ENCODE assay signal across 8 cellular contexts in genomic region chr10:43408331-43408709, GRCh38. TPM values are rescaled to one million over a fixed set of nuclear protein-coding genes. Genes with fewer than 3 reads are reported as not detected.
DNase-seq lines count a peak whose midpoint lies in the region; ATAC-seq and TF ChIP-seq lines count a peak whose summit lies in the region.

No MANE protein-coding gene starts in this region.

- ATAC-seq in GM18907 (IDR thresholded peaks at IDR 0.05; ENCODE audit: unreplicated experiment) (peak; percentile 1), HG03520 (IDR thresholded peaks at IDR 0.05; ENCODE audit: unreplicated experiment) (no peak)

- H3K4me2 ChIP-seq in neural progenitor cell, result peak overlapping the region; percentile 87

- H3K27me3 ChIP-seq in duodenal mucosa (ENCODE audit: control insufficient read depth in 1 of 2, insufficient read depth in 2 of 2, low read length in 2 of 2) (no peaks in the 10 kb centered on the region), neural progenitor cell (no peaks in the 10 kb centered on the region)

- peaks cover 52% of the 10 kb centered on the region for H4K20me1 ChIP-seq in neural progenitor cell (ENCODE audit: low read depth)

- H3K4me1 ChIP-seq in duodenal mucosa (ENCODE audit: control insufficient read depth in 1 of 2, insufficient read depth in 2 of 2, low read length in 2 of 2) (peaks cover 13 to 32% of the 10 kb centered on the region in 2 donors), neural progenitor cell (peaks cover 10% of the 10 kb centered on the region)

- H3K9me3 Mint-ChIP-seq in neural progenitor cell, result peaks cover 6% of the 10 kb centered on the region

- no peak overlapping the region for H2AFZ ChIP-seq in neural progenitor cell (replicated peaks)

- TF ChIP-seq CTCF in neural progenitor cell (IDR thresholded peaks at IDR 0.05), result no peak

- H3K27ac Mint-ChIP-seq in neural progenitor cell, result peak overlapping the region; percentile 96

- H3K36me3 Mint-ChIP-seq in neural progenitor cell, result peaks cover 3% of the 10 kb centered on the region

- H3K4me1 Mint-ChIP-seq in neural progenitor cell, result peaks cover 15% of the 10 kb centered on the region

- H3K9me3 ChIP-seq in KOPT-K1 (ENCODE audit: insufficient read depth, low read length, poor library complexity, severe bottlenecking) (no peaks in the 10 kb centered on the region), duodenal mucosa (ENCODE audit: control insufficient read depth in 1 of 2, low read length in 2 of 2) (no peaks in the 10 kb centered on the region), neural progenitor cell (ENCODE audit: low read depth) (no peaks in the 10 kb centered on the region)

- H3K27me3 Mint-ChIP-seq in neural progenitor cell (ENCODE audit: insufficient read depth, low read depth), result no peaks in the 10 kb centered on the region

- H3K4me3 ChIP-seq in duodenal mucosa (ENCODE audit: low read depth in 1 of 2, low read length in 2 of 2), result peak overlapping the region; percentile 88 to 97
- H3K4me3 ChIP-seq in neural progenitor cell, result peak overlapping the region; percentile 63

- H3K4me3 Mint-ChIP-seq in neural progenitor cell, result peak overlapping the region; percentile 98

- peaks cover 53% of the 10 kb centered on the region for H3K79me2 ChIP-seq in neural progenitor cell (ENCODE audit: low read depth)

- peaks cover 24% of the 10 kb centered on the region for H3F3A ChIP-seq in neural progenitor cell (ENCODE audit: low read depth)

- peaks cover 9% of the 10 kb centered on the region for H3K36me3 ChIP-seq in KOPT-K1 (ENCODE audit: insufficient read depth, low read length)
- H3K36me3 ChIP-seq in duodenal mucosa (ENCODE audit: control insufficient read depth in 1 of 2, insufficient read depth in 2 of 2, low read length in 2 of 2), result no peaks in the 10 kb centered on the region
- H3K36me3 ChIP-seq in neural progenitor cell, result no peaks in the 10 kb centered on the region

- DNase-seq in neural progenitor cell (ENCODE audit: low spot score) (peak; percentile 63), superior temporal gyrus (ENCODE audit: extremely low spot score) (no peak), SIG-M5 (lab: John Stamatoyannopoulos, UW) (no peak), GDM1 (lab: John Stamatoyannopoulos, UW) (no peak)

- H3K9ac ChIP-seq in duodenal mucosa (ENCODE audit: low read depth in 1 of 2, low read length in 2 of 2), result peak overlapping the region; percentile 76 to 99
- no peak overlapping the region for H3K9ac ChIP-seq in neural progenitor cell

- peak overlapping the region; percentile 99 for H3K27ac ChIP-seq in KOPT-K1 (ENCODE audit: low read depth, low read length, poor library complexity, severe bottlenecking)
- peak overlapping the region; percentile 99 for H3K27ac ChIP-seq in duodenal mucosa (ENCODE audit: low read depth, low read length)
- no peak overlapping the region for H3K27ac ChIP-seq in neural progenitor cell

RNA-seq across cellular contexts. Expression of gene HNRNPF, which starts 0.7 kb away (rescaled TPM):
- 175 and 180 TPM in 2 replicates for total RNA-seq in neural progenitor cell (ENCODE audit: low replicate concordance)

RNA-seq across cellular contexts. Expression of gene ZNF487, which starts 28.6 kb away (rescaled TPM):
- total RNA-seq in neural progenitor cell (ENCODE audit: low replicate concordance), result 2.0 and 3.5 TPM in 2 replicates

RNA-seq across cellular contexts. Expression of gene FXYD4, which starts 36.9 kb away (rescaled TPM):
- not detected in 2 replicates for total RNA-seq in neural progenitor cell (ENCODE audit: low replicate concordance)
